In genomic region chr4:121720109-121720508, GRCh38 we compare ENCODE assay signal across 19 cellular contexts. TPM values are rescaled to one million over a fixed set of nuclear protein-coding genes. Genes with fewer than 3 reads are reported as not detected.
"Had no signal": no experiment of that assay in that cellular context is flagged by ENCODE, and none has a peak within 500 bp of the region (broad histone marks: within the 10 kb centered on the region; RNA-seq: fewer than 3 reads in every experiment).

No MANE protein-coding gene starts in this region.

- H3K27me3 ChIP-seq: esophagus muscularis mucosa, right atrium auricular region, transverse colon had no signal

- H3K9me3 ChIP-seq: esophagus muscularis mucosa, left ventricle myocardium inferior, right atrium auricular region, transverse colon had no signal

- DNase-seq: activated CD4-positive, alpha-beta T cell treated with anti-CD3 and anti-CD28 coated beads for 1 hour; activated CD4-positive, alpha-beta T cell treated with anti-CD3 and anti-CD28 coated beads, Interleukin-2, amount 50 U/mL, for 4 hours; activated naive CD4-positive, alpha-beta T cell treated with Interleukin-2 at 50 U/mL for 16 hours; activated T-cell treated with anti-CD3 and anti-CD28 coated beads for 4 hours; hippocampal formation; left ventricle myocardium inferior; nucleus accumbens; small intestine; stimulated activated CD4-positive, alpha-beta T cell treated with anti-CD3 and anti-CD28 coated beads, Interleukin-4, amount 100 ng/mL, for 24 hours; stimulated activated naive CD4-positive, alpha-beta T cell treated with Interleukin-2 at 50 U/mL for 16 hours; substantia nigra; T-helper 1 cell; T1000; transverse colon had no signal

- H3K4me1 ChIP-seq: esophagus muscularis mucosa, left ventricle myocardium inferior, right atrium auricular region had no signal

- H3K27ac ChIP-seq: coronary artery, esophagus muscularis mucosa, left ventricle myocardium inferior, right atrium auricular region, transverse colon had no signal

- H3K4me3 ChIP-seq: coronary artery, esophagus muscularis mucosa, left ventricle myocardium inferior, right atrium auricular region, transverse colon had no signal

- H3K36me3 ChIP-seq: esophagus muscularis mucosa, left ventricle myocardium inferior, right atrium auricular region, transverse colon had no signal

RNA-seq across cellular contexts. Expression of gene SMIM43, which starts 44.9 kb away (rescaled TPM):
- total RNA-seq: left ventricle myocardium inferior, mesenteric fat pad, posterior vena cava, right atrium auricular region had no signal
